ENCODE assay signal across 10 cellular contexts in the genomic region with DNA sequence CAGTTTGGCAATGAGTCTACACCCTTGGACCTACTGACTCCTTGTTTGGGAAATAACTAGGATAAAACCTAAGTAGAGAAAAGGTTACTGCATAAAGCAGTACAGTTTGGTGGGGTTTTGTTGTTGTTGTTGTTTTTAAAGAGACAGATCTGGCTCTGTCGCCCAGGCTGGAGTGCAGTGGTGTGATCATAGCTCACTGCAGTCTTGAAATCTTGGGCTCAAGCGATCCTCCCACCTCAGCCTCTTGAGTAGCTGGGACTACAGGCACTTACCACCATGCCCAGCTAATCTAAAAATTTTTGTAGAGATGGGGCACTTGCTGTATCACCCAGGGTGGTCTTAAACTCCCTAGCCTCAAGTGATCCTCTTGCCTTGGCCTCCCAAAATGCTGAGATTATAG. TPM values are rescaled to one million over a fixed set of nuclear protein-coding genes. Genes with fewer than 3 reads are reported as not detected.
DNase-seq lines count a peak whose midpoint lies in the region; ATAC-seq and TF ChIP-seq lines count a peak whose summit lies in the region.
"Had no signal": no experiment of that assay in that cellular context is flagged by ENCODE, and none has a peak within 500 bp of the region (broad histone marks: within the 10 kb centered on the region; RNA-seq: fewer than 3 reads in every experiment).

No MANE protein-coding gene starts in this region.

- TF ChIP-seq CTCF in testis (IDR thresholded peaks at IDR 0.05) = no peak
- TF ChIP-seq CTCF in CD14-positive monocyte (IDR thresholded peaks at IDR 0.05) = no peak

- H3K4me1 Mint-ChIP-seq in activated CD8-positive, alpha-beta memory T cell treated with anti-CD3 and anti-CD28 coated beads, Interleukin-2, amount 10 ng/mL, durations not matched to agents 7 days and 5 days = peaks cover 64% of the 10 kb centered on the region
- H3K4me1 Mint-ChIP-seq in activated T-helper 1 cell treated with anti-CD3 and anti-CD28 coated beads, Interleukin-12 subunit alpha, Interleukin-12 subunit beta, Interleukin-2, Interleukin-4 antibody, amounts not matched to agents 30 ng/mL and 10 ng/mL and 1 ng/mL, durations not matched to agents 14 hours and 24 hours and 36 hours (ENCODE audit: low read depth) = peaks cover 51% of the 10 kb centered on the region
- H3K4me1 Mint-ChIP-seq in immature natural killer cell (peaks cover 22 to 51% of the 10 kb centered on the region in 2 donors), CD14-positive monocyte (peaks cover 22% of the 10 kb centered on the region)

- H3K4me3 Mint-ChIP-seq in activated CD8-positive, alpha-beta memory T cell treated with anti-CD3 and anti-CD28 coated beads, Interleukin-2, amount 10 ng/mL, durations not matched to agents 7 days and 5 days = peak overlapping the region; percentile 99
- H3K4me3 Mint-ChIP-seq in activated T-helper 1 cell treated with anti-CD3 and anti-CD28 coated beads, Interleukin-12 subunit alpha, Interleukin-12 subunit beta, Interleukin-2, Interleukin-4 antibody, amounts not matched to agents 30 ng/mL and 10 ng/mL and 1 ng/mL, durations not matched to agents 14 hours and 24 hours and 36 hours = peak overlapping the region; percentile 98
- H3K4me3 Mint-ChIP-seq in immature natural killer cell (peak overlapping the region; percentile 74 to 99 (median 81)), CD14-positive monocyte (peak overlapping the region in 1 of 2 donors; percentile 63)

- H3K9me3 Mint-ChIP-seq in activated CD8-positive, alpha-beta memory T cell treated with anti-CD3 and anti-CD28 coated beads, Interleukin-2, amount 10 ng/mL, durations not matched to agents 7 days and 5 days (ENCODE audit: low read depth) = no peaks in the 10 kb centered on the region
- H3K9me3 Mint-ChIP-seq in activated T-helper 1 cell treated with anti-CD3 and anti-CD28 coated beads, Interleukin-12 subunit alpha, Interleukin-12 subunit beta, Interleukin-2, Interleukin-4 antibody, amounts not matched to agents 30 ng/mL and 10 ng/mL and 1 ng/mL, durations not matched to agents 14 hours and 24 hours and 36 hours = peaks cover under 1% of the 10 kb centered on the region
- H3K9me3 Mint-ChIP-seq in immature natural killer cell (no peaks in the 10 kb centered on the region), CD14-positive monocyte (peaks cover 0 to 9% (median 2%) of the 10 kb centered on the region in 7 donors)

- DNase-seq in activated CD8-positive, alpha-beta memory T cell treated with anti-CD3 and anti-CD28 coated beads, Interleukin-2, amount 10 ng/mL, durations not matched to agents 7 days and 5 days = no peak
- DNase-seq in activated CD8-positive, alpha-beta memory T cell treated with anti-CD3 and anti-CD28 coated beads, Interleukin-2, amount 50 U/mL, for 4 hours = no peak
- DNase-seq in activated T-helper 1 cell treated with anti-CD3 and anti-CD28 coated beads, Interleukin-12 subunit alpha, Interleukin-12 subunit beta, Interleukin-2, Interleukin-4 antibody, amounts not matched to agents 30 ng/mL and 10 ng/mL and 1 ng/mL, durations not matched to agents 14 hours and 24 hours and 36 hours (ENCODE audit: low spot score) = no peak
- DNase-seq in immature natural killer cell (no peak), testis (no peak), CD14-positive monocyte (ENCODE audit: low spot score) (no peak), iPS-NIHi11 (ENCODE audit: low spot score) (no peak)
- DNase-seq: NCI-H446; stimulated activated CD4-positive, alpha-beta T cell treated with anti-CD3 and anti-CD28 coated beads, Interleukin-4, amount 100 ng/mL, for 24 hours had no signal

- peaks cover 11% of the 10 kb centered on the region for H3K4me1 ChIP-seq in testis

- intact Hi-C loops in activated T-helper 1 cell treated with anti-CD3 and anti-CD28 coated beads, Interleukin-12 subunit alpha, Interleukin-12 subunit beta, Interleukin-2, Interleukin-4 antibody, amounts not matched to agents 30 ng/mL and 10 ng/mL and 1 ng/mL, durations not matched to agents 14 hours and 24 hours and 36 hours (cut with micrococcal nuclease) = loop anchor here (2.0 kb wide), 1 partner anchor 131 kb away; a partner anchor contains a TSS
- intact Hi-C loops in testis (cut with DNase I; ENCODE audit: low total_unique reads) (no loop called here), CD14-positive monocyte (cut with micrococcal nuclease) (no loop called here)

- TF ChIP-seq POLR2A in testis (IDR thresholded peaks at IDR 0.05) = no peak

- peak overlapping the region in 1 of 2 donors; percentile 84 for H3K27ac ChIP-seq in testis

- CTCF ChIA-PET in activated CD8-positive, alpha-beta memory T cell treated with anti-CD3 and anti-CD28 coated beads, Interleukin-2, amount 10 ng/mL, durations not matched to agents 7 days and 5 days (lab: Charles Lee) = interaction anchor here (0.6 to 3.8 kb wide), 12 partner anchors 9 to 273 kb away, joined by 3 to 28 read pairs (median 10); a partner anchor contains a TSS

- peaks cover 18% of the 10 kb centered on the region for H3K36me3 Mint-ChIP-seq in activated CD8-positive, alpha-beta memory T cell treated with anti-CD3 and anti-CD28 coated beads, Interleukin-2, amount 10 ng/mL, durations not matched to agents 7 days and 5 days
- peaks cover 18% of the 10 kb centered on the region for H3K36me3 Mint-ChIP-seq in activated T-helper 1 cell treated with anti-CD3 and anti-CD28 coated beads, Interleukin-12 subunit alpha, Interleukin-12 subunit beta, Interleukin-2, Interleukin-4 antibody, amounts not matched to agents 30 ng/mL and 10 ng/mL and 1 ng/mL, durations not matched to agents 14 hours and 24 hours and 36 hours (ENCODE audit: low read depth)
- H3K36me3 Mint-ChIP-seq in immature natural killer cell (peaks cover 6 to 19% (median 10%) of the 10 kb centered on the region in 3 donors), CD14-positive monocyte (peaks cover 14 to 17% of the 10 kb centered on the region in 2 donors)

- H3K4me3 ChIP-seq in testis = peak overlapping the region; percentile 80 to 87

- WGBS in testis, 2 donors = 39 to 44% methylated on average over 2 of the region's 2 CpGs

- ATAC-seq in activated CD8-positive, alpha-beta memory T cell treated with anti-CD3 and anti-CD28 coated beads, Interleukin-2, amount 10 ng/mL, durations not matched to agents 7 days and 5 days = no peak
- ATAC-seq in HG02763 (IDR thresholded peaks at IDR 0.05; ENCODE audit: unreplicated experiment) = no peak

- H3K27ac Mint-ChIP-seq in activated CD8-positive, alpha-beta memory T cell treated with anti-CD3 and anti-CD28 coated beads, Interleukin-2, amount 10 ng/mL, durations not matched to agents 7 days and 5 days = peak overlapping the region; percentile 25
- H3K27ac Mint-ChIP-seq in activated T-helper 1 cell treated with anti-CD3 and anti-CD28 coated beads, Interleukin-12 subunit alpha, Interleukin-12 subunit beta, Interleukin-2, Interleukin-4 antibody, amounts not matched to agents 30 ng/mL and 10 ng/mL and 1 ng/mL, durations not matched to agents 14 hours and 24 hours and 36 hours = no peak overlapping the region
- peak overlapping the region in 3 of 6 donors; percentile 12 to 81 (median 59) for H3K27ac Mint-ChIP-seq in immature natural killer cell
- no peak overlapping the region for H3K27ac Mint-ChIP-seq in CD14-positive monocyte

- no peaks in the 10 kb centered on the region for H3K9me3 ChIP-seq in testis

- H3K27me3 Mint-ChIP-seq in activated CD8-positive, alpha-beta memory T cell treated with anti-CD3 and anti-CD28 coated beads, Interleukin-2, amount 10 ng/mL, durations not matched to agents 7 days and 5 days = no peaks in the 10 kb centered on the region
- H3K27me3 Mint-ChIP-seq in activated T-helper 1 cell treated with anti-CD3 and anti-CD28 coated beads, Interleukin-12 subunit alpha, Interleukin-12 subunit beta, Interleukin-2, Interleukin-4 antibody, amounts not matched to agents 30 ng/mL and 10 ng/mL and 1 ng/mL, durations not matched to agents 14 hours and 24 hours and 36 hours (ENCODE audit: insufficient read depth) = no peaks in the 10 kb centered on the region
- peaks cover 6 to 12% (median 7%) of the 10 kb centered on the region in 3 donors for H3K27me3 Mint-ChIP-seq in immature natural killer cell (ENCODE audit: low read depth in 3 of 3)
- peaks cover 39 to 51% (median 44%) of the 10 kb centered on the region in 3 donors for H3K27me3 Mint-ChIP-seq in CD14-positive monocyte (ENCODE audit: low read depth in 3 of 3)

- no peaks in the 10 kb centered on the region for H3K36me3 ChIP-seq in testis (ENCODE audit: low read depth, missing control alignments)

- no peaks in the 10 kb centered on the region for H3K27me3 ChIP-seq in testis

RNA-seq across cellular contexts. Expression of a gene that starts 1.2 kb away (rescaled TPM):
- total RNA-seq in activated CD8-positive, alpha-beta memory T cell treated with anti-CD3 and anti-CD28 coated beads, Interleukin-2, amount 10 ng/mL, durations not matched to agents 7 days and 5 days = 10 to 100 TPM; 29.2 to 33.3 TPM
- total RNA-seq in activated T-helper 1 cell treated with anti-CD3 and anti-CD28 coated beads, Interleukin-12 subunit alpha, Interleukin-12 subunit beta, Interleukin-2, Interleukin-4 antibody, amounts not matched to agents 30 ng/mL and 10 ng/mL and 1 ng/mL, durations not matched to agents 14 hours and 24 hours and 36 hours = 43.3 and 52.2 TPM in 2 replicates
- polyA plus RNA-seq in immature natural killer cell = 1 to 10 TPM in 2 of 3 donors, not detected in 1; 2.2 to 3.1 TPM
- total RNA-seq in testis = 10 to 100 TPM; 22.9 to 23.9 TPM
- 14.0 TPM for polyA plus RNA-seq in testis (ENCODE audit: insufficient read depth, low read depth, low replicate concordance)
- not detected for polyA plus RNA-seq in CD14-positive monocyte

RNA-seq across cellular contexts. Expression of a gene that starts 37.1 kb away (rescaled TPM):
- total RNA-seq in activated CD8-positive, alpha-beta memory T cell treated with anti-CD3 and anti-CD28 coated beads, Interleukin-2, amount 10 ng/mL, durations not matched to agents 7 days and 5 days = not detected
- not detected in 2 replicates for total RNA-seq in activated T-helper 1 cell treated with anti-CD3 and anti-CD28 coated beads, Interleukin-12 subunit alpha, Interleukin-12 subunit beta, Interleukin-2, Interleukin-4 antibody, amounts not matched to agents 30 ng/mL and 10 ng/mL and 1 ng/mL, durations not matched to agents 14 hours and 24 hours and 36 hours
- polyA plus RNA-seq in immature natural killer cell (not detected), testis (ENCODE audit: insufficient read depth, low read depth, low replicate concordance) (2.7 TPM), CD14-positive monocyte (not detected)
- total RNA-seq in testis = under 1 TPM; 0.31 to 0.39 TPM

RNA-seq across cellular contexts. Expression of a gene that starts 37.3 kb away (rescaled TPM):
- not detected for total RNA-seq in activated CD8-positive, alpha-beta memory T cell treated with anti-CD3 and anti-CD28 coated beads, Interleukin-2, amount 10 ng/mL, durations not matched to agents 7 days and 5 days
- 0.13 and 0.39 TPM in 2 replicates for total RNA-seq in activated T-helper 1 cell treated with anti-CD3 and anti-CD28 coated beads, Interleukin-12 subunit alpha, Interleukin-12 subunit beta, Interleukin-2, Interleukin-4 antibody, amounts not matched to agents 30 ng/mL and 10 ng/mL and 1 ng/mL, durations not matched to agents 14 hours and 24 hours and 36 hours
- polyA plus RNA-seq in immature natural killer cell (under 1 TPM; 0.12 to 0.25 (median 0.17) TPM), testis (ENCODE audit: insufficient read depth, low read depth, low replicate concordance) (1.2 TPM), CD14-positive monocyte (not detected)
- 1 to 10 TPM; 1.4 to 1.9 TPM for total RNA-seq in testis

RNA-seq across cellular contexts. Expression of a gene that starts 43.8 kb away (rescaled TPM):
- 1 to 10 TPM in 1 of 2 experiments, under 1 TPM in 1; 0.55 to 2.5 TPM for total RNA-seq in activated CD8-positive, alpha-beta memory T cell treated with anti-CD3 and anti-CD28 coated beads, Interleukin-2, amount 10 ng/mL, durations not matched to agents 7 days and 5 days
- 0.83 and 0.93 TPM in 2 replicates for total RNA-seq in activated T-helper 1 cell treated with anti-CD3 and anti-CD28 coated beads, Interleukin-12 subunit alpha, Interleukin-12 subunit beta, Interleukin-2, Interleukin-4 antibody, amounts not matched to agents 30 ng/mL and 10 ng/mL and 1 ng/mL, durations not matched to agents 14 hours and 24 hours and 36 hours
- polyA plus RNA-seq in immature natural killer cell (not detected), testis (ENCODE audit: insufficient read depth, low read depth, low replicate concordance) (9.1 TPM), CD14-positive monocyte (under 1 TPM; 0.42 to 0.55 TPM)
- 10 to 100 TPM; 12.4 to 19.4 TPM for total RNA-seq in testis

RNA-seq across cellular contexts. Expression of a gene that starts 50.8 kb away (rescaled TPM):
- total RNA-seq in activated CD8-positive, alpha-beta memory T cell treated with anti-CD3 and anti-CD28 coated beads, Interleukin-2, amount 10 ng/mL, durations not matched to agents 7 days and 5 days = 10 to 100 TPM; 81.1 to 88.5 TPM
- 114 and 120 TPM in 2 replicates for total RNA-seq in activated T-helper 1 cell treated with anti-CD3 and anti-CD28 coated beads, Interleukin-12 subunit alpha, Interleukin-12 subunit beta, Interleukin-2, Interleukin-4 antibody, amounts not matched to agents 30 ng/mL and 10 ng/mL and 1 ng/mL, durations not matched to agents 14 hours and 24 hours and 36 hours
- polyA plus RNA-seq in immature natural killer cell (10 to 100 TPM; 67.2 to 73.8 (median 69.8) TPM), testis (ENCODE audit: insufficient read depth, low read depth, low replicate concordance) (53.7 TPM), CD14-positive monocyte (10 to 100 TPM; 16.8 to 18.6 TPM)
- 10 to 100 TPM; 72.7 to 72.8 TPM for total RNA-seq in testis
